Comparison of ENCODE assay signal across 2 cellular contexts in the genomic region with DNA sequence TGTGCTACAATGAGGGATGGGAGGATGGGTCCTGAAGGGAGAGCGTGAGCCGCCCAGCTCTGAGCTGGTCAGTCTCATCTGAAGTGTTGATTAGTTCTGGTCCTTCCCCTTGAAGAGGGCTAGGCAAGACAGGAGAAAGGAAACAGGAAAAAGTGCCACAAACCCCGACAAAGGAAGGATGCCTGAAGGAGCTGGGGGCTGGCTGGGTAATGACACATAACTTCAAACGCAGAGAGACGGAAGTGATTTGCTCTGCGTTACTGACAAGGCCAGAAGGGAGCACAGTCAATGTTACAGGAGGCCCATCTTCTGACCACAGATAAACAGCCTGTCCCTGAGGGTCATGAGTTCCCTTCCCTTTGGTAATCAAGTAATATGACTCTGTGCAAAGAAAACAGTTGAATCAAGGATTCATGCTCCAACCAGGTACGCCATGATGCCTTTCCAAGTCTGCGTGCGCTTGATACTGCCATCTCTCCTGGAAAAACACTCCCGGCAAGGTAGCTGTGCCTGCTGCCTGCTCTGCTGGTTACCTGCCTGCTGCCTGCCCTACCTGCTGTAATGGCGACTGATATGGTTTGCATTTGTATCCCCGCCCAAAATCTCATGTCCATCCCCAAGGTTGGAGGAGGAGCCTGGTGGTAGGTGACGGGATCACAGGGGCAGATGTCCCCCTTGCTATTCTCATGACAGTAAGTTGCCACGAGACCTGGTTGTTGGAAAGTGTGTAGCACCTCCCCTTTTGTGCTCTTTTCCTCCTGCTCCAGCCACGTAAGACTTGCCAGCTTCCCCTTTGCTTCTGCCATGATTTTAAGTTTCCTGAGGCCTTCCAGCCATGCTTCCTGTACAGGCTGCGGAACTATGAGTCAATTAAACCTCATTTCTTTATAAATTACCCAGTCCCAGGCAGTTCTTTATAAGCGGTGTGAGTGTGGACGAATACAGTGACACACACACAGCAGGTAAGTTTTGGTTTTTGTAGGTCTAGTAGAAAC.
TF ChIP-seq lines count a peak whose summit lies in the region.

No MANE protein-coding gene starts in this region.

TF ChIP-seq in IMR-90, 13 proteins besides CTCF, POLR2A, EP300 and RAD21:
- TF ChIP-seq CEBPB (IDR thresholded peaks at IDR 0.05; ENCODE audit: low read depth, low read length), result no peak
- TF ChIP-seq MAFK (IDR thresholded peaks at IDR 0.05; ENCODE audit: low read depth, low read length), result no peak
- TF ChIP-seq CHD1 (IDR thresholded peaks at IDR 0.05; ENCODE audit: low read depth, low read length), result no peak
- TF ChIP-seq FOS (IDR thresholded peaks at IDR 0.05; ENCODE audit: low read depth, low read length), result no peak
- TF ChIP-seq, protein P1, sequence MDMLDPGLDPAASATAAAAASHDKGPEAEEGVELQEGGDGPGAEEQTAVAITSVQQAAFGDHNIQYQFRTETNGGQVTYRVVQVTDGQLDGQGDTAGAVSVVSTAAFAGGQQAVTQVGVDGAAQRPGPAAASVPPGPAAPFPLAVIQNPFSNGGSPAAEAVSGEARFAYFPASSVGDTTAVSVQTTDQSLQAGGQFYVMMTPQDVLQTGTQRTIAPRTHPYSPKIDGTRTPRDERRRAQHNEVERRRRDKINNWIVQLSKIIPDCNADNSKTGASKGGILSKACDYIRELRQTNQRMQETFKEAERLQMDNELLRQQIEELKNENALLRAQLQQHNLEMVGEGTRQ (IDR thresholded peaks at IDR 0.05; ENCODE audit: low read depth, low read length), result no peak
- TF ChIP-seq, protein P2, sequence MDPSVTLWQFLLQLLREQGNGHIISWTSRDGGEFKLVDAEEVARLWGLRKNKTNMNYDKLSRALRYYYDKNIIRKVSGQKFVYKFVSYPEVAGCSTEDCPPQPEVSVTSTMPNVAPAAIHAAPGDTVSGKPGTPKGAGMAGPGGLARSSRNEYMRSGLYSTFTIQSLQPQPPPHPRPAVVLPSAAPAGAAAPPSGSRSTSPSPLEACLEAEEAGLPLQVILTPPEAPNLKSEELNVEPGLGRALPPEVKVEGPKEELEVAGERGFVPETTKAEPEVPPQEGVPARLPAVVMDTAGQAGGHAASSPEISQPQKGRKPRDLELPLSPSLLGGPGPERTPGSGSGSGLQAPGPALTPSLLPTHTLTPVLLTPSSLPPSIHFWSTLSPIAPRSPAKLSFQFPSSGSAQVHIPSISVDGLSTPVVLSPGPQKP (IDR thresholded peaks at IDR 0.05; ENCODE audit: borderline replicate concordance, low read depth, low read length), result no peak
- no peak for TF ChIP-seq RCOR1 (IDR thresholded peaks at IDR 0.05; ENCODE audit: insufficient replicate concordance, low read length)
- no peak for TF ChIP-seq MAZ (IDR thresholded peaks at IDR 0.05; ENCODE audit: borderline replicate concordance, low read depth, low read length)
- TF ChIP-seq NFE2L2 (IDR thresholded peaks at IDR 0.05; ENCODE audit: low read depth, low read length), result no peak
- no peak for TF ChIP-seq MXI1 (IDR thresholded peaks at IDR 0.05; ENCODE audit: borderline replicate concordance, low read depth, low read length)

TF ChIP-seq in endothelial cell of umbilical vein, 7 proteins besides CTCF, POLR2A, EP300 and RAD21:
- TF ChIP-seq FOS (IDR thresholded peaks at IDR 0.05; ENCODE audit: borderline replicate concordance, insufficient read depth, low read length) (no peak), JUN (IDR thresholded peaks at IDR 0.05; ENCODE audit: borderline replicate concordance, insufficient read depth, insufficient read length, low read depth) (peak; percentile 16), MYC (IDR thresholded peaks at IDR 0.05; ENCODE audit: low read depth, low read length) (no peak), POLR2AphosphoS5 (IDR thresholded peaks at IDR 0.05; ENCODE audit: insufficient read depth, low read depth, low read length) (no peak)
